Comparison of ENCODE assay signal across 8 cellular contexts in the genomic region with DNA sequence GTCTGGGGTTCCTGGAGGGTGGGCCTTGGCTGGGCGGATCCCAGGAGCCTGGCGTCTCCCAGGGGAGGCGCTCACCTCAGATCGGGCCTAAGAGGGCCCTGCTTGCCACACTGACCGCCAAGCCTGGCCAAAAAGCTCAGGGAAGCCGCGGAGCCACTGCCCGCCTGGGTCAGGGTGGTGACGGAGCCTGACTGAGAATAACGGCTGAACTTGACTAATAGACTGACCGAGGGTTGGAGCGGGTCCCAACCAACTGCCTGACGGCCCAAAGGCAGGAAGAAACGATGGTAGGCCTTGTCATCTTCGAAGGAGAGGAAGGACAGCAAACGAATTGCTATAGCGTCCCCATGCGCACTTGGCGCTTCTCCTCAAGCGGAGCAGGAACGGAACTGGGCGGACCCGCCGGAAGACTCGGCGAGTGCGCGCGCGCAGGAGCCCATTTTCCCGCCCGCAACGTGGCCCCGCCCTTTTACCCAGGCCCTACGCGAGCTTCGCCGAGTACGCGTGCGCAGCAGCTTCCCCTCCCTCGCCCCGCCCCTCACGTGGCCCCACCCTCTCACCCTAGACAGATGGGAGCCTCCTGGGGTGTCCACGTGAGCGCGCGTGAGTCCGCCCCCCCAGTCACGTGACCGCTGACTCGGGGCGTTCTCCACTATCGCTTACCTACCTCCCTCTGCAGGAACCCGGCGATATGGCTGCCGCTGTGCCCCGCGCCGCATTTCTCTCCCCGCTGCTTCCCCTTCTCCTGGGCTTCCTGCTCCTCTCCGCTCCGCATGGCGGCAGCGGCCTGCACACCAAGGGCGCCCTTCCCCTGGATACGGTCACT. TPM values are rescaled to one million over a fixed set of nuclear protein-coding genes. Genes with fewer than 3 reads are reported as not detected.
DNase-seq lines count a peak whose midpoint lies in the region; ATAC-seq, FAIRE-seq and TF ChIP-seq lines count a peak whose summit lies in the region.

A gene (plus strand): TSS at position 652 of the 826 bp plus-strand sequence. CDS start 40 bp downstream, at position 692.
A gene (minus strand): TSS at position 391 of the 826 bp plus-strand sequence. CDS start 7,895 bp downstream, outside the sequence.

- peak within 1 kb of the TSS; percentile 88 for H4K5ac ChIP-seq in H1 (ENCODE audit: insufficient read length, low read depth, low read length)

- peaks cover 0 to 6% of the 10 kb centered on the region in 2 experiments for H4K20me1 ChIP-seq in H1 (replicated peaks in 1 of 2; ENCODE audit: control insufficient read depth in 1 of 2, insufficient read depth in 2 of 2, low read length in 2 of 2)

- H3K56ac ChIP-seq in H1 (replicated peaks; ENCODE audit: insufficient read length, low read depth, low read length) = peak within 1 kb of the TSS; percentile 98

- no peak within 1 kb of the TSS for H2BK20ac ChIP-seq in H1 (ENCODE audit: low read length)

- peak within 1 kb of the TSS; percentile 93 for H3K27ac ChIP-seq in H1 (ENCODE audit: low read depth, low read length)

- H3K4me2 ChIP-seq in H1 (ENCODE audit: insufficient read depth in 1 of 2, low read depth in 2 of 2, low read length in 2 of 2) = peak within 1 kb of the TSS; percentile 90 to 93

- H2BK5ac ChIP-seq in H1 (ENCODE audit: low read depth, low read length) = peak within 1 kb of the TSS; percentile 93

- H2AK5ac ChIP-seq in H1 (ENCODE audit: low read depth, low read length) = peak within 1 kb of the TSS; percentile 46; the same call in 1 of the 2 replicates

- peaks cover 20 to 55% of the 10 kb centered on the region in 2 experiments for H3K79me2 ChIP-seq in H1 (ENCODE audit: control insufficient read depth in 1 of 2, insufficient read depth in 2 of 2, low read length in 2 of 2)

- H3K9ac ChIP-seq in H1 (replicated peaks in 1 of 4; ENCODE audit: extremely low read depth in 1 of 4, low read depth in 3 of 4, low read length in 3 of 4) = peak within 1 kb of the TSS; percentile 88 to 94 (median 90)

- peak within 1 kb of the TSS; percentile 90 for H3K4me3 Mint-ChIP-seq in Caco-2 (ENCODE audit: unreplicated experiment)

- peak within 1 kb of the TSS; percentile 95 for H3K4ac ChIP-seq in H1 (replicated peaks; ENCODE audit: insufficient read length, low read depth, low read length)

- H2BK12ac ChIP-seq in H1 (ENCODE audit: low read depth, low read length) = peak within 1 kb of the TSS; percentile 82; the same call in 1 of the 2 replicates

- H3K36me3 ChIP-seq in Caco-2 (ENCODE audit: control insufficient read depth, insufficient read depth, low read length) (no peaks in the 10 kb centered on the region; the same call in 1 of the 2 replicates), H1 (ENCODE audit: control insufficient read depth in 2 of 4, insufficient read depth in 4 of 4, low read length in 3 of 4) (peaks cover 2 to 18% (median 11%) of the 10 kb centered on the region in 4 experiments; a peak in 5 of 8 replicates)

- peak within 1 kb of the TSS; percentile 91 for H3K27ac Mint-ChIP-seq in Caco-2 (ENCODE audit: unreplicated experiment)

- H3K27me3 ChIP-seq in Caco-2 (replicated peaks; ENCODE audit: control insufficient read depth, insufficient read depth, low read length) (no peaks in the 10 kb centered on the region), H1 (replicated peaks in 1 of 4; ENCODE audit: control insufficient read depth in 3 of 4, extremely low read depth in 1 of 4, insufficient read depth in 3 of 4, low read length in 3 of 4) (no peaks in the 10 kb centered on the region)

- TF ChIP-seq CTCF in Caco-2 (IDR thresholded peaks at IDR 0.05; ENCODE audit: insufficient read depth in 1 of 2, low read depth in 1 of 2, low read length in 1 of 2, severe bottlenecking in 1 of 2, unreplicated experiment in 1 of 2) (peak; percentile 51 to 71), H1 (IDR thresholded peaks at IDR 0.05; ENCODE audit: control extremely low read depth in 1 of 3, insufficient read depth in 1 of 3, low read depth in 1 of 3, low read length in 3 of 3) (peak; percentile 37 to 62 (median 50))

- TSS peak; percentile 80 for BruUV-seq in Caco-2 (replicated peaks; lab: Mats Ljungman, UMichigan)

- peak; percentile 95 to 98 for TF ChIP-seq POLR2A in H1 (IDR thresholded peaks at IDR 0.05; ENCODE audit: control extremely low read depth in 1 of 2, low read depth in 2 of 2, low read length in 2 of 2)

- H2AFZ ChIP-seq in H1 (ENCODE audit: low read length) = peak within 1 kb of the TSS; percentile 82

- peak; percentile 67 for ATAC-seq in GM21360 (IDR thresholded peaks at IDR 0.05; ENCODE audit: unreplicated experiment)

- CTCF ChIA-PET in Caco-2 (lab: Charles Lee) = interaction anchor here (0.5 to 2.1 kb wide), 10 partner anchors 8 to 1322 kb away, joined by 3 to 23 read pairs (median 4); a partner anchor contains a TSS
- CTCF ChIA-PET in H1 (lab: Charles Lee; ENCODE audit: partially characterized antibody) = interaction anchor here (0.5 to 3.1 kb wide), 7 partner anchors 9 to 826 kb away, joined by 3 to 21 read pairs (median 5); no protein-coding TSS in a partner anchor

- H3K4me3 ChIP-seq in Caco-2 (ENCODE audit: low read depth, low read length) = peak within 1 kb of the TSS; percentile 90
- peak within 1 kb of the TSS; percentile 77 to 96 (median 89) for H3K4me3 ChIP-seq in H1 (ENCODE audit: extremely low read depth in 1 of 4, insufficient read depth in 2 of 4, low read depth in 3 of 4, low read length in 4 of 4)

- intact Hi-C loops in Caco-2 (cut with micrococcal nuclease; ENCODE audit: unreplicated experiment) = loop anchor here (2.0 to 5.0 kb wide), 2 partner anchors 68 to 191 kb away; no protein-coding TSS in a partner anchor

- peak within 1 kb of the TSS; percentile 99 for H4K91ac ChIP-seq in H1 (replicated peaks; ENCODE audit: insufficient read length, low read length)

- H4K8ac ChIP-seq in H1 (ENCODE audit: extremely low read depth, insufficient read depth, low read length) = peak within 1 kb of the TSS; percentile 98

- peak; percentile 45 to 54; a peak in 3 of 4 replicates for TF ChIP-seq RAD21 in H1 (IDR thresholded peaks at IDR 0.05 in 1 of 2, conservative IDR thresholded peaks at IDR 0.05 in 1 of 2; ENCODE audit: low read depth in 2 of 2, low read length in 2 of 2)

- H3K9me3 ChIP-seq in Caco-2 = no peaks in the 10 kb centered on the region
- no peaks in the 10 kb centered on the region for H3K9me3 ChIP-seq in H1 (ENCODE audit: insufficient read depth in 2 of 2, low read depth in 1 of 2, low read length in 1 of 2)

- peaks cover 5% of the 10 kb centered on the region for H3K79me1 ChIP-seq in H1 (ENCODE audit: low read depth, low read length)

- H2BK15ac ChIP-seq in H1 (ENCODE audit: low read length) = peak within 1 kb of the TSS; percentile 7; the same call in 1 of the 2 replicates

- no peak within 1 kb of the TSS for H3K23ac ChIP-seq in H1 (ENCODE audit: insufficient read length)

- H2BK120ac ChIP-seq in H1 (replicated peaks; ENCODE audit: low read depth, low read length) = peak within 1 kb of the TSS; percentile 60

- H3K9me3 Mint-ChIP-seq in Caco-2 (ENCODE audit: unreplicated experiment) = peaks cover 10% of the 10 kb centered on the region

- 1% methylated on average over 41 of the region's 67 CpGs; no CpG with 5 or more reads in 1 of the 2 experiments for WGBS in H1 (ENCODE audit: extremely low coverage in 1 of 2, insufficient coverage in 1 of 2, insufficient read length in 1 of 2, insufficient replicate concordance in 2 of 2, low coverage in 1 of 2, low lambda C conversion rate in 2 of 2, missing lambda C conversion rate in 1 of 2), 2 experiments

- H3K23me2 ChIP-seq in H1 (ENCODE audit: low read depth, low read length) = peaks cover 8% of the 10 kb centered on the region

- peaks cover 7% of the 10 kb centered on the region; the same call in 1 of the 2 replicates for H3K4me1 ChIP-seq in Caco-2
- peaks cover 4 to 13% (median 5%) of the 10 kb centered on the region in 4 experiments for H3K4me1 ChIP-seq in H1 (replicated peaks in 1 of 4; ENCODE audit: control insufficient read depth in 3 of 4, insufficient read depth in 4 of 4, low read length in 3 of 4)

- POLR2A ChIA-PET in Caco-2 (lab: Charles Lee) = interaction anchor here (0.5 to 1.6 kb wide), 13 partner anchors 9 to 327 kb away, joined by 3 to 8 read pairs (median 3); a partner anchor contains a TSS
- POLR2A ChIA-PET in H1 (lab: Charles Lee; ENCODE audit: partially characterized antibody) = interaction anchor here (0.6 to 6.1 kb wide), 49 partner anchors 10 to 609 kb away, joined by 3 to 88 read pairs (median 4); a partner anchor contains a TSS

- peaks cover 20% of the 10 kb centered on the region for H3K4me1 Mint-ChIP-seq in Caco-2 (ENCODE audit: low read depth, unreplicated experiment)

- peak in 1 of 2 experiments; percentile 36; a peak in 1 of 3 replicates for TF ChIP-seq EP300 in H1 (IDR thresholded peaks at IDR 0.05; ENCODE audit: borderline replicate concordance in 1 of 2, low read depth in 2 of 2, low read length in 2 of 2)

- no peaks in the 10 kb centered on the region for H3K27me3 Mint-ChIP-seq in Caco-2 (ENCODE audit: insufficient read depth, unreplicated experiment)

- FAIRE-seq in HTR-8/SVneo (lab: Jason Lieb, UNC) (peak; percentile 65), H1 (lab: Jason Lieb, UNC) (no peak)

- no peak within 1 kb of the TSS for H3K14ac ChIP-seq in H1 (ENCODE audit: insufficient read length)

- peaks cover 55% of the 10 kb centered on the region for H3K36me3 Mint-ChIP-seq in Caco-2 (ENCODE audit: insufficient read depth, unreplicated experiment)

- DNase-seq in Caco-2 (peak; percentile 98 to 99), HTR-8/SVneo (ENCODE audit: insufficient read length, low spot score) (peak; percentile 100), NOMO-1 treated with DMSO at 0.1 percent for 48 hours (lab: John Stamatoyannopoulos, UW; ENCODE audit: unreplicated experiment) (peak; percentile 98), H1 (ENCODE audit: low read depth in 1 of 2, low spot score in 2 of 2) (peak; percentile 97 to 100), mesenteric fat pad (ENCODE audit: low spot score) (peak; percentile 100)
- peak; percentile 100 for DNase-seq in activated CD8-positive, alpha-beta memory T cell treated with anti-CD3 and anti-CD28 coated beads for 48 hours (ENCODE audit: low read depth in 2 of 3, low spot score in 2 of 3)
- DNase-seq in stimulated activated CD8-positive, alpha-beta memory T cell treated with anti-CD3 and anti-CD28 coated beads, Interleukin-15, amount 100 ng/mL, for 24 hours (ENCODE audit: low read depth) = peak; percentile 100

- H3K18ac ChIP-seq in H1 (ENCODE audit: extremely low read depth, low read length) = peak within 1 kb of the TSS; percentile 98

RNA-seq across cellular contexts. Expression of the first gene that starts in this region (rescaled TPM):
- total RNA-seq in Caco-2 (2022) (226 and 231 TPM in 2 replicates), mesenteric fat pad (41.8 TPM)
- total RNA-seq in H1 (2021; fragmentation: NEBNext Ultra II Directional; extraction: Animal tissue kit (Norgen Biotek cat#: 25700)) = 168 and 171 TPM in 2 replicates
- 85.9 and 88.7 TPM in 2 replicates for polyA plus RNA-seq in H1 (2011; rRNA removed)
- polyA plus RNA-seq in H1 (2011; cell fraction: cytosol; rRNA removed) = 161 TPM
- polyA plus RNA-seq in H1 (2011; cell fraction: nucleus; rRNA removed) = 72.3 TPM
- 228 to 266 TPM (median 241 TPM) in 4 replicates for polyA plus RNA-seq in H1 (2012, experiment 1 of 2)
- polyA plus RNA-seq in H1 (2012, experiment 2 of 2) = 103 TPM
- polyA plus RNA-seq in H1 (2013, experiment 1 of 2) = 193 TPM
- 244 TPM for polyA plus RNA-seq in H1 (2013, experiment 2 of 2)
- polyA minus RNA-seq in H1 (2011; rRNA and poly(A)+ RNA removed) = 47.7 and 48.4 TPM in 2 replicates
- 56.0 TPM for polyA minus RNA-seq in H1 (2011; cell fraction: cytosol; rRNA and poly(A)+ RNA removed)
- polyA minus RNA-seq in H1 (2011; cell fraction: nucleus; rRNA and poly(A)+ RNA removed) = 39.3 TPM

RNA-seq across cellular contexts. Expression of the second gene that starts in this region (rescaled TPM):
- total RNA-seq in Caco-2 (2022) (10.3 and 11.0 TPM in 2 replicates), mesenteric fat pad (6.0 TPM)
- 8.1 and 8.9 TPM in 2 replicates for total RNA-seq in H1 (2021; fragmentation: NEBNext Ultra II Directional; extraction: Animal tissue kit (Norgen Biotek cat#: 25700))
- 17.7 and 25.2 TPM in 2 replicates for polyA plus RNA-seq in H1 (2011; rRNA removed)
- 19.5 TPM for polyA plus RNA-seq in H1 (2011; cell fraction: cytosol; rRNA removed)
- polyA plus RNA-seq in H1 (2011; cell fraction: nucleus; rRNA removed) = 10.3 TPM
- 8.4 to 9.8 TPM (median 9.2 TPM) in 4 replicates for polyA plus RNA-seq in H1 (2012, experiment 1 of 2)
- 1.8 TPM for polyA plus RNA-seq in H1 (2012, experiment 2 of 2)
- 9.6 TPM for polyA plus RNA-seq in H1 (2013, experiment 1 of 2)
- polyA plus RNA-seq in H1 (2013, experiment 2 of 2) = 9.9 TPM
- polyA minus RNA-seq in H1 (2011; rRNA and poly(A)+ RNA removed) = 19.2 and 24.1 TPM in 2 replicates
- 13.8 TPM for polyA minus RNA-seq in H1 (2011; cell fraction: cytosol; rRNA and poly(A)+ RNA removed)
- 20.0 TPM for polyA minus RNA-seq in H1 (2011; cell fraction: nucleus; rRNA and poly(A)+ RNA removed)

Comparison
In these comparisons a context has a peak if more than half of its experiments do, and no peak if none do; other contexts are left out.
1. Peak in every context shown above with its lines: DNase-seq, ATAC-seq, H3K4me3 ChIP-seq and H3K27ac ChIP-seq.